8 cellular contexts compared by ENCODE assay signal in genomic region chr16:16096161-16096857, GRCh38.
DNase-seq lines count a peak whose midpoint lies in the region; ATAC-seq, FAIRE-seq and TF ChIP-seq lines count a peak whose summit lies in the region.

No MANE protein-coding gene starts in this region.

- peaks cover 6% of the 10 kb centered on the region for H4K20me1 ChIP-seq in GM23338 (replicated peaks; ENCODE audit: insufficient read depth)

- no peak overlapping the region for H3K4me3 Mint-ChIP-seq in GM23338

- TF ChIP-seq CTCF in GM23338 (conservative IDR thresholded peaks at IDR 0.05; ENCODE audit: low read depth in 2 of 2) = peak; percentile 26 to 51
- peak; percentile 58 for TF ChIP-seq CTCF in astrocyte of the spinal cord (IDR thresholded peaks at IDR 0.05; ENCODE audit: low read depth, low read length)
- TF ChIP-seq CTCF in kidney (IDR thresholded peaks at IDR 0.05; ENCODE audit: borderline replicate concordance, extremely low read depth, insufficient read depth) = no peak

- H3K9me2 ChIP-seq in GM23338 (ENCODE audit: insufficient read depth) = no peaks in the 10 kb centered on the region

- intact Hi-C loops in kidney (cut with DNase I) = no loop called here

- H3K27me3 ChIP-seq in GM23338 (ENCODE audit: insufficient read depth) (no peaks in the 10 kb centered on the region), subcutaneous abdominal adipose tissue (ENCODE audit: control insufficient read depth in 5 of 5, insufficient read depth in 4 of 5, low read length in 5 of 5) (no peaks in the 10 kb centered on the region)

- H3K4me1 Mint-ChIP-seq in GM23338 = peaks cover 13% of the 10 kb centered on the region; the same call in 2 of the 3 replicates

- no peaks in the 10 kb centered on the region for H3K4me1 ChIP-seq in GM23338 (ENCODE audit: insufficient read depth)
- peaks cover 2 to 3% of the 10 kb centered on the region in 2 donors for H3K4me1 ChIP-seq in kidney (ENCODE audit: control insufficient read depth in 1 of 2, insufficient read depth in 1 of 2, low read depth in 1 of 2, low read length in 2 of 2)
- peaks cover 0 to 17% (median 13%) of the 10 kb centered on the region in 5 donors for H3K4me1 ChIP-seq in subcutaneous abdominal adipose tissue (ENCODE audit: control insufficient read depth in 5 of 5, insufficient read depth in 5 of 5, low read length in 5 of 5)

- peaks cover 55% of the 10 kb centered on the region for H3K36me3 Mint-ChIP-seq in GM23338 (ENCODE audit: low read depth)

- FAIRE-seq in kidney (lab: Jason Lieb, UNC) = no peak

- H2AFZ ChIP-seq in GM23338 = no peak overlapping the region

- H3K9me3 ChIP-seq in kidney (ENCODE audit: control insufficient read depth in 1 of 2, low read length in 2 of 2) (no peaks in the 10 kb centered on the region), subcutaneous abdominal adipose tissue (ENCODE audit: control insufficient read depth in 5 of 5, low read length in 5 of 5) (no peaks in the 10 kb centered on the region)

- no peak overlapping the region for H3K4me2 ChIP-seq in GM23338

- no peaks in the 10 kb centered on the region for H3F3A ChIP-seq in GM23338 (replicated peaks; ENCODE audit: low read depth)

- peak; percentile 24; the same call in 2 of the 3 replicates for ATAC-seq in GM23338
- ATAC-seq in HG03025 (IDR thresholded peaks at IDR 0.05; ENCODE audit: low FRiP score, unreplicated experiment) = no peak

- peak overlapping the region; percentile 70; the same call in 1 of the 2 replicates for H3K27ac ChIP-seq in GM23338 (ENCODE audit: low read depth)
- H3K27ac ChIP-seq in kidney (ENCODE audit: low read depth in 2 of 2, low read length in 2 of 2) = peak overlapping the region; percentile 47 to 79
- peak overlapping the region; percentile 1 for H3K27ac ChIP-seq in subcutaneous abdominal adipose tissue (ENCODE audit: low read depth, low read length)

- H3K36me3 ChIP-seq in GM23338 (ENCODE audit: insufficient read depth) (peaks cover 7% of the 10 kb centered on the region; the same call in 1 of the 2 replicates), kidney (ENCODE audit: control insufficient read depth in 1 of 2, insufficient read depth in 2 of 2, low read length in 2 of 2) (peaks cover 4 to 6% of the 10 kb centered on the region in 2 donors), subcutaneous abdominal adipose tissue (ENCODE audit: control insufficient read depth in 5 of 5, insufficient read depth in 5 of 5, low read length in 5 of 5) (peaks cover 0 to 49% (median 27%) of the 10 kb centered on the region in 5 donors)

- H3K4me3 ChIP-seq in GM23338 (no peak overlapping the region), astrocyte of the spinal cord (ENCODE audit: low read depth, low read length) (no peak overlapping the region), kidney (ENCODE audit: low read length in 2 of 2) (no peak overlapping the region), subcutaneous abdominal adipose tissue (ENCODE audit: low read depth in 1 of 5, low read length in 5 of 5) (no peak overlapping the region)

- H3K27ac Mint-ChIP-seq in GM23338 = peak overlapping the region; percentile 70

- peaks cover 8% of the 10 kb centered on the region for H3K27me3 Mint-ChIP-seq in GM23338 (ENCODE audit: insufficient read depth, low read depth, poor library complexity)

- DNase-seq in GM23338 (ENCODE audit: low spot score) (peak; percentile 42), astrocyte of the spinal cord (ENCODE audit: low read depth, low spot score) (peak; percentile 56), kidney (peak; percentile 91), islet precursor cell (no peak), inferior parietal cortex (ENCODE audit: extremely low spot score) (no peak), DMS153 (lab: John Stamatoyannopoulos, UW) (no peak)

- no peaks in the 10 kb centered on the region for H3K9me3 Mint-ChIP-seq in GM23338

- in situ Hi-C loops in astrocyte of the spinal cord (cut with HindIII; ENCODE audit: low sequenced_read_pairs) = no loop called here

- H3K9ac ChIP-seq in kidney (ENCODE audit: low read length in 2 of 2) (peak overlapping the region in 1 of 2 donors; percentile 44), subcutaneous abdominal adipose tissue (ENCODE audit: low read length in 5 of 5) (peak overlapping the region in 1 of 5 donors; percentile 43)

- H3K79me2 ChIP-seq in GM23338 (replicated peaks; ENCODE audit: insufficient read depth) = peaks cover 3% of the 10 kb centered on the region

TF ChIP-seq in GM23338, 12 proteins besides CTCF, POLR2A, EP300 and RAD21:
- TF ChIP-seq POLR2AphosphoS5 (IDR thresholded peaks at IDR 0.05; ENCODE audit: low read depth) (no peak), EZH2 (IDR thresholded peaks at IDR 0.05; ENCODE audit: low read depth, unreplicated experiment) (no peak), REST (IDR thresholded peaks at IDR 0.05; ENCODE audit: unreplicated experiment) (no peak), ETS1 (IDR thresholded peaks at IDR 0.05) (no peak), CREB1 (CRISPR knock-in tag; IDR thresholded peaks at IDR 0.05; ENCODE audit: low read depth) (no peak), EZH2phosphoT487 (IDR thresholded peaks at IDR 0.05; ENCODE audit: unreplicated experiment) (no peak)

Comparison
In these comparisons a context has a peak if more than half of its experiments do, and no peak if none do; other contexts are left out.
1. DNase-seq: peak in GM23338 (single experiment), astrocyte of the spinal cord (single experiment) and kidney (single experiment); none in islet precursor cell (single experiment), inferior parietal cortex (single experiment) and DMS153 (single experiment).
2. H3K27ac ChIP-seq: peak in every context shown above with its lines; median percentile 70 in GM23338; 63 in kidney; 1 in subcutaneous abdominal adipose tissue.